Comparison of ENCODE assay signal across 9 cellular contexts in the genomic region with DNA sequence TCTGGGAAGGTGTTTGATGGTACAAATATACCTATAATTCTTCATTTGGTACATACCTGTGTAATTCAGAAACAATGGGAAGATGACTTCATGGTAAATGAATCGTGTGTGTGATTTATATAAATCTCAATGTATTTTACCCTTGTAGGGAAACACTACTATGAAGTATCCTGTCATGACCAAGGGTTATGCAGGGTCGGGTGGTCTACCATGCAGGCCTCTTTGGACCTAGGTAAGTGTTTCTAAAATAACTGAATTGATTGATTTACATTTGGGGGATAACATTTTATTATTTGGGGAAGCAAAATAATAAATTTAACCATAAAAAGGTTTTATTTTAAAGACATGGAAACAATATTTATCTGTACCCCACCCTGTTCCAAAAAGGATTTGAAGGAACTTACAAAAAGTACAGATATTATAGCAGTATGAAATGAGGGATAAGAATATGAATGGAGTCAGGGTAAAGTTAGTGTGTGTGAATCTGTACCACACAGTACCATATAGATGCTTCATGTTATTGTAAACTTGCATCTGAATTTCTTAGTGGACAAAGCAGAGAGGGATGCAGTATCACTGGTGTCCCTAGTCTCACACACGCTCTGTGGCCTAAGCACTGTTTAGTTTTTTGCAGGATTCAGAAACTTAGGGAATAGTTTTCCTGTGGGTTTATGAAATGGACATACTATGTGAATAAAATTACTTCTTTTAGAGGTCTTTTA.
"Had no signal": no experiment of that assay in that cellular context is flagged by ENCODE, and none has a peak within 500 bp of the region (broad histone marks: within the 10 kb centered on the region; RNA-seq: fewer than 3 reads in every experiment).

No MANE protein-coding gene starts in this region.

- H3K27ac ChIP-seq: GM23248, KMS-11 had no signal

- H2AFZ ChIP-seq: GM23248 had no signal

- H3K4me1 ChIP-seq: HAP-1 had no signal

- H3K9me3 ChIP-seq: HAP-1 had no signal

- H3K4me2 ChIP-seq: KMS-11 had no signal

- DNase-seq: GM23248, GOT3, H7, HFFc6, KBM-7 had no signal

- FAIRE-seq: HTR-8/SVneo had no signal

- H3K4me3 ChIP-seq: GM23248, HAP-1 had no signal

- ATAC-seq: HCT116 had no signal

- H3K9ac ChIP-seq: GM23248, KMS-11 had no signal
